In the genomic region with DNA sequence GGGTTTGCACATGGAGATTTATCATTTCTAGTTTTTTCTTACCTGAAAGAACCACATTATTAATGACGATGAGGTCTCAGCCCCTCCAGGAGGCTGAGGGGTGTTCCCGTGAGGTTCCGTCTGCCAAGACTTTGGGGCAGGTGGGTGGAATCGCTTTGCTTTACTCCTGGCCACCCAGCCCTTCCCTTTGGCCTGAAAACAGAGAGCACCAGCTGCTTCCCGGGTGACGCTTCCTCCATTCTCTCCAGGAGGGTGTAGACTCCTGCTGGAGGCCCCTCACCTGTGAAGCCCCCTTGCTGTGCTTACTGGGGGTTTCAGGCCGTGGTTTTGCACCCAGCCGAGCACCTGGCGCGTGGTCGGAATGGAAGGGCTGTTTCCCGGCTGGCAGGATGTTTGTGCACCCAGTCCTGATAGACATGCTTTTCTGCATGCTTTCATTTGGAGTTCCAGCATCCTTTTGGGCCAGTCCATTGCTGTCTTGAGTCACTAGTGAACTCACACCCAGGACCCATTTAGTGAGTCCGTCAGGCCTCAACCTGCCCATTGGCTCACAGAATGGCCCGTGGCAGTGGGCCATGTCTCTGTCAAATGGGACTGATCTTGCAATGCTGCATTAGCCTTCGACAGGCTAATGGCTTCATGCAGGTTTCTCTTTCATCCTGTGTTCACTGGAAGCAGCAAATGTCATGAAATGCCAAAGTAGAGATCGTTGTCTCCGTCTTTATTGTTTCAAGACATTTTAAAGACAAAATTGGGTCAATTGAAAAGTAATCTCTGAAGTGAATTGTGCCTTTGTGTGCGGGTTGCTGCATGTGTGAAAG, we compare ENCODE assay signal across 19 cellular contexts.
A peak's percentile ranks its signal among the peaks of the same experiment; 100 is the strongest.
DNase-seq lines count a peak whose midpoint lies in the region; ATAC-seq, FAIRE-seq and TF ChIP-seq lines count a peak whose summit lies in the region.
"Had no signal": no experiment of that assay in that cellular context is flagged by ENCODE, and none has a peak within 500 bp of the region (broad histone marks: within the 10 kb centered on the region; RNA-seq: fewer than 3 reads in every experiment).

No MANE protein-coding gene starts in this region.

- no peaks in the 10 kb centered on the region for H3K27me3 Mint-ChIP-seq in activated B cell treated with CpG ODN at 0.5 μM for 24 hours
- H3K27me3 Mint-ChIP-seq in glutamatergic neuron (ENCODE audit: unreplicated experiment) = peaks cover 3% of the 10 kb centered on the region
- H3K27me3 Mint-ChIP-seq in mesothelial cell of epicardium (ENCODE audit: low read depth) = no peaks in the 10 kb centered on the region
- H3K27me3 Mint-ChIP-seq: activated naive CD8-positive, alpha-beta T cell had no signal

- H3K4me1 Mint-ChIP-seq in activated B cell treated with CpG ODN at 0.5 μM for 24 hours = peaks cover 4% of the 10 kb centered on the region
- H3K4me1 Mint-ChIP-seq in glutamatergic neuron (ENCODE audit: low read depth, unreplicated experiment) = peaks cover 6% of the 10 kb centered on the region
- H3K4me1 Mint-ChIP-seq in mesothelial cell of epicardium = peaks cover 4% of the 10 kb centered on the region

- POLR2A ChIA-PET in activated B cell treated with CpG ODN at 0.5 μM for 24 hours (lab: Charles Lee) = no interaction called here

- H3K4me3 ChIP-seq in heart right ventricle = no peak overlapping the region
- H3K4me3 ChIP-seq: cardiac muscle cell, hepatocyte had no signal

- H3K27ac ChIP-seq in heart right ventricle = no peak overlapping the region
- H3K27ac ChIP-seq: cardiac muscle cell, hepatocyte, neutrophil had no signal

- H3K9me3 Mint-ChIP-seq in activated B cell treated with CpG ODN at 0.5 μM for 24 hours (no peaks in the 10 kb centered on the region), glutamatergic neuron (ENCODE audit: unreplicated experiment) (peaks cover 10% of the 10 kb centered on the region), mesothelial cell of epicardium (no peaks in the 10 kb centered on the region)

- FAIRE-seq in urothelium cell line (lab: Jason Lieb, UNC) = peak; percentile 67
- FAIRE-seq: kidney had no signal

- CTCF ChIA-PET in activated B cell treated with CpG ODN at 0.5 μM for 24 hours (lab: Charles Lee) = no interaction called here

- no peak overlapping the region for H3K4me3 Mint-ChIP-seq in activated B cell treated with CpG ODN at 0.5 μM for 24 hours
- H3K4me3 Mint-ChIP-seq in glutamatergic neuron (ENCODE audit: unreplicated experiment) = no peak overlapping the region
- no peak overlapping the region for H3K4me3 Mint-ChIP-seq in mesothelial cell of epicardium
- H3K4me3 Mint-ChIP-seq: activated naive CD8-positive, alpha-beta T cell had no signal

- WGBS in heart right ventricle, 2 donors = 93 to 96% methylated on average over 18 of the region's 18 CpGs

- no peaks in the 10 kb centered on the region for H3K4me1 ChIP-seq in heart right ventricle

- DNase-seq in Right ventricle myocardium superior = peak; percentile 6
- DNase-seq in heart right ventricle = no peak
- DNase-seq in activated B cell treated with CpG ODN at 0.5 μM for 24 hours = no peak
- peak; percentile 9 for DNase-seq in glutamatergic neuron
- DNase-seq in urothelium cell line (ENCODE audit: low spot score) = no peak
- no peak for DNase-seq in mesothelial cell of epicardium (ENCODE audit: low spot score in 2 of 2, unreplicated experiment in 2 of 2)
- DNase-seq in KG1 (lab: John Stamatoyannopoulos, UW) = no peak
- DNase-seq: activated CD4-positive, alpha-beta T cell treated with anti-CD3 and anti-CD28 coated beads for 1 hour; activated CD8-positive, alpha-beta memory T cell treated with anti-CD3 and anti-CD28 coated beads, Interleukin-2, amount 50 U/mL, for 48 hours; NCI-H2029 treated with DMSO at 0.1 percent for 48 hours; NCI-H524; T-helper 2 cell had no signal

- TF ChIP-seq CTCF in heart right ventricle (IDR thresholded peaks at IDR 0.05) = no peak
- TF ChIP-seq CTCF in activated B cell treated with CpG ODN at 0.5 μM for 24 hours (IDR thresholded peaks at IDR 0.05) = no peak
- no peak for TF ChIP-seq CTCF in glutamatergic neuron (IDR thresholded peaks at IDR 0.05; ENCODE audit: partially characterized antibody, unreplicated experiment)
- TF ChIP-seq CTCF in mesothelial cell of epicardium (IDR thresholded peaks at IDR 0.05; ENCODE audit: unreplicated experiment) = no peak

- intact Hi-C loops in Right ventricle myocardium superior (cut with DNase I) = no loop called here
- intact Hi-C loops in heart right ventricle (cut with DNase I) = no loop called here
- intact Hi-C loops in activated B cell treated with CpG ODN at 0.5 μM for 24 hours (cut with micrococcal nuclease) = no loop called here

- H3K36me3 ChIP-seq in heart right ventricle = no peaks in the 10 kb centered on the region
- H3K36me3 ChIP-seq: cardiac muscle cell had no signal

- H3K36me3 Mint-ChIP-seq in activated B cell treated with CpG ODN at 0.5 μM for 24 hours (ENCODE audit: low read depth) (peaks cover 34% of the 10 kb centered on the region), glutamatergic neuron (ENCODE audit: unreplicated experiment) (no peaks in the 10 kb centered on the region), mesothelial cell of epicardium (no peaks in the 10 kb centered on the region)
- H3K36me3 Mint-ChIP-seq: activated naive CD8-positive, alpha-beta T cell had no signal

- H3K27ac Mint-ChIP-seq in activated B cell treated with CpG ODN at 0.5 μM for 24 hours = peak overlapping the region; percentile 2
- H3K27ac Mint-ChIP-seq in glutamatergic neuron (ENCODE audit: unreplicated experiment) = no peak overlapping the region
- H3K27ac Mint-ChIP-seq in mesothelial cell of epicardium = no peak overlapping the region
- H3K27ac Mint-ChIP-seq: activated naive CD8-positive, alpha-beta T cell had no signal

- H3K27me3 ChIP-seq in heart right ventricle = no peaks in the 10 kb centered on the region
- H3K27me3 ChIP-seq: cardiac muscle cell, hepatocyte, neutrophil had no signal

- no peaks in the 10 kb centered on the region for H3K9me3 ChIP-seq in heart right ventricle
- H3K9me3 ChIP-seq: neutrophil had no signal

- ATAC-seq in Right ventricle myocardium superior (ENCODE audit: poor library complexity) = no peak
- ATAC-seq in heart right ventricle = no peak
- no peak for ATAC-seq in activated B cell treated with CpG ODN at 0.5 μM for 24 hours (ENCODE audit: low read depth)
- ATAC-seq in HG02970 (IDR thresholded peaks at IDR 0.05; ENCODE audit: low FRiP score, unreplicated experiment) = no peak
- ATAC-seq: right cardiac atrium had no signal

Comparison
In these comparisons a context has a peak if more than half of its experiments do, and no peak if none do; other contexts are left out.
1. DNase-seq: peak in Right ventricle myocardium superior (single experiment) and glutamatergic neuron (single experiment); none in heart right ventricle (0 of 2), activated B cell treated with CpG ODN at 0.5 μM for 24 hours (single experiment), urothelium cell line (single experiment), mesothelial cell of epicardium (0 of 2) and KG1 (single experiment).